In the genomic region with DNA sequence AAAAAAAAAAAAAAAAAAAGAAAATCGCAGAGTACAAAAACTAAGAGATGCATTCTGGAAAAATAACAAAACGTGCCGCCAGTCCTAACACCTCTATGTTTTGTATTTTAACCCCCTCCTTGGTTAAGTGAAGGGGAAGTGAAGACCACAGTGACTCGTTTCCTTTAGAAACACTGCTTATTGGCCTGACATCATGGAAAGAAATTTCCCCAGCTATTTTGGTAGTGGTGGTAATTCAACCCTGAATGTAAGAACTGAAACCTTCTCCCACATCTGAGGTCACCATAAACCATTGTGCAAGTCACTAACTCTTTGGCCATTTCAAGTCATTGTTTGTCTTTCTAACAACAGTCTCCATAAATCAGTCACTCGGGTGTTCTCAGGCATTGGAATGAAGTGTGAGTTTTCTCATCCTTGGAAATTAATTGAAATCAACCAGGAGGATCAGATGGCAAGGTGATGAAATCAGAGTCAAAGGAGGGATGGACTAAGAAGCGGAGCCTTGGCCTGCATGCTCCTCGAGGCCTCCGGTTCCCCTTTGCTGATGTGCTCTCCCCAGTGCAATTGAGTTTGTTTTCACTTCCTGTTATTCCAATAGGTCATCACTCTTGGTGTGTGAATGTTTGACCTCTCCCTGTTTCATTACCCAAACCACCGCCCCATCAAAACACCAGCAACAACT, we compare ENCODE assay signal across 1 cellular context.
TF ChIP-seq lines count a peak whose summit lies in the region.

No MANE protein-coding gene starts in this region.

TF ChIP-seq in SK-N-SH, 30 proteins besides CTCF, POLR2A, EP300 and RAD21 (continued from another document):
- TF ChIP-seq, protein P1, sequence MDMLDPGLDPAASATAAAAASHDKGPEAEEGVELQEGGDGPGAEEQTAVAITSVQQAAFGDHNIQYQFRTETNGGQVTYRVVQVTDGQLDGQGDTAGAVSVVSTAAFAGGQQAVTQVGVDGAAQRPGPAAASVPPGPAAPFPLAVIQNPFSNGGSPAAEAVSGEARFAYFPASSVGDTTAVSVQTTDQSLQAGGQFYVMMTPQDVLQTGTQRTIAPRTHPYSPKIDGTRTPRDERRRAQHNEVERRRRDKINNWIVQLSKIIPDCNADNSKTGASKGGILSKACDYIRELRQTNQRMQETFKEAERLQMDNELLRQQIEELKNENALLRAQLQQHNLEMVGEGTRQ (IDR thresholded peaks at IDR 0.05; ENCODE audit: borderline replicate concordance, low read depth, low read length), result no peak
- TF ChIP-seq POLR2AphosphoS5 (IDR thresholded peaks at IDR 0.05; ENCODE audit: low read depth, low read length) (no peak), FOXJ3 (CRISPR knock-in tag; IDR thresholded peaks at IDR 0.05) (no peak), TAF1 (IDR thresholded peaks at IDR 0.05; ENCODE audit: borderline replicate concordance, low read depth, low read length) (no peak)
